ENCODE assay signal across 34 cellular contexts in the genomic region with DNA sequence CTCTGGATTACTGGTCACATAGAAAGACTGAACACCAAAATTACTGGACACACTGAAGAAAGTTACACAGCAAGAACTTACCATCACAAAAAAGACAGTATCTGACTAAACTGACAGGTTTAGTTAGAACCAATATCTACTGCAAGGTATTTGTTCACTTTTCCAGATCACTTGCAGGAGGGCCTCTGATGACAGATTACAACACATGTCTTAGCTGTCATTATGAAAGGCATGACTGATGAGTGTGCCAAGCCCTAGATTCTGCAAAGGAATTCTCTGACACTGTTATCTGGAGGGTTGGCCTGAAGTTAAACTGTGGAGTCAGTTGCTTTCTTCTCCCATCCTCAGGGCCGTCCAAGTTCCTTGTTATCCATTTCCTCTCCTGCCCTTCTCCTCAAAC.
"Had no signal": no experiment of that assay in that cellular context is flagged by ENCODE, and none has a peak within 500 bp of the region (broad histone marks: within the 10 kb centered on the region; RNA-seq: fewer than 3 reads in every experiment).

No MANE protein-coding gene starts in this region.

- H3K27me3 ChIP-seq: ascending aorta, SJCRH30 had no signal

- H3K27ac Mint-ChIP-seq: activated CD4-positive, alpha-beta memory T cell treated with anti-CD3 and anti-CD28 coated beads, Interleukin-2, amount 10 ng/mL, durations not matched to agents 7 days and 5 days; activated CD8-positive, alpha-beta memory T cell treated with anti-CD3 and anti-CD28 coated beads, Interleukin-2, amount 10 ng/mL, durations not matched to agents 7 days and 5 days; activated naive CD4-positive, alpha-beta T cell treated with anti-CD3 and anti-CD28 coated beads, Interleukin-2, amount 10 ng/mL, durations not matched to agents 7 days and 5 days; activated naive CD8-positive, alpha-beta T cell; activated naive CD8-positive, alpha-beta T cell treated with anti-CD3 and anti-CD28 coated beads, Interleukin-2, amount 50 U/mL, for 24 hours had no signal

- H3K4me1 Mint-ChIP-seq: activated CD4-positive, alpha-beta memory T cell treated with anti-CD3 and anti-CD28 coated beads, Interleukin-2, amount 10 ng/mL, durations not matched to agents 7 days and 5 days had no signal

- DNase-seq: activated CD4-positive, alpha-beta memory T cell treated with anti-CD3 and anti-CD28 coated beads, Interleukin-2, amount 10 ng/mL, durations not matched to agents 7 days and 5 days; activated CD4-positive, alpha-beta T cell treated with anti-CD3 and anti-CD28 coated beads for 1 hour; activated CD4-positive, alpha-beta T cell treated with anti-CD3 and anti-CD28 coated beads for 48 hours; activated CD4-positive, CD25-positive, alpha-beta regulatory T cell; activated CD8-positive, alpha-beta memory T cell treated with anti-CD3 and anti-CD28 coated beads for 24 hours; activated CD8-positive, alpha-beta memory T cell treated with anti-CD3 and anti-CD28 coated beads, Interleukin-2, amount 10 ng/mL, durations not matched to agents 7 days and 5 days; activated CD8-positive, alpha-beta memory T cell treated with anti-CD3 and anti-CD28 coated beads, Interleukin-2, amount 50 U/mL, for 48 hours; activated effector memory CD4-positive, alpha-beta T cell treated with Interleukin-2 at 50 U/mL for 16 hours; activated naive CD4-positive, alpha-beta T cell treated with anti-CD3 and anti-CD28 coated beads, Interleukin-2, amount 10 ng/mL, durations not matched to agents 7 days and 5 days; activated naive CD8-positive, alpha-beta T cell treated with anti-CD3 and anti-CD28 coated beads, Interleukin-2, amount 50 U/mL, for 24 hours; activated T-cell treated with anti-CD3 and anti-CD28 coated beads, Interleukin-2, amount 50 U/mL, for 48 hours; amniotic stem cell; caudate nucleus; cerebellar nuclear complex; Karpas-422; KBM-7; MM.1S; MV-4-11; NCI-H1092 treated with DMSO at 0.1 percent for 48 hours; NCI-H1417; NCI-H187 treated with DMSO at 0.1 percent for 48 hours; NCI-H2081; NCI-H345; NCI-H526; NCI-H748 treated with DMSO at 0.1 percent for 48 hours; NK-92 treated with Interleukin-12 subunit alpha and Interleukin-12 subunit beta, amount 100 ng/mL, for 24 hours; PC-3; SHP77; SJCRH30; T1000; WERI-Rb-1 had no signal

- H3K4me3 ChIP-seq: ascending aorta, SJCRH30, SK-N-MC had no signal

- H3K4me3 Mint-ChIP-seq: activated CD4-positive, alpha-beta memory T cell treated with anti-CD3 and anti-CD28 coated beads, Interleukin-2, amount 10 ng/mL, durations not matched to agents 7 days and 5 days; activated CD8-positive, alpha-beta memory T cell treated with anti-CD3 and anti-CD28 coated beads, Interleukin-2, amount 10 ng/mL, durations not matched to agents 7 days and 5 days; activated naive CD4-positive, alpha-beta T cell treated with anti-CD3 and anti-CD28 coated beads, Interleukin-2, amount 10 ng/mL, durations not matched to agents 7 days and 5 days; activated naive CD8-positive, alpha-beta T cell; activated naive CD8-positive, alpha-beta T cell treated with anti-CD3 and anti-CD28 coated beads, Interleukin-2, amount 50 U/mL, for 24 hours had no signal

- H3K27me3 Mint-ChIP-seq: activated naive CD4-positive, alpha-beta T cell treated with anti-CD3 and anti-CD28 coated beads, Interleukin-2, amount 10 ng/mL, durations not matched to agents 7 days and 5 days; activated naive CD8-positive, alpha-beta T cell; activated naive CD8-positive, alpha-beta T cell treated with anti-CD3 and anti-CD28 coated beads, Interleukin-2, amount 50 U/mL, for 24 hours had no signal

- H3K9me3 Mint-ChIP-seq: activated CD4-positive, alpha-beta memory T cell treated with anti-CD3 and anti-CD28 coated beads, Interleukin-2, amount 10 ng/mL, durations not matched to agents 7 days and 5 days; activated naive CD4-positive, alpha-beta T cell treated with anti-CD3 and anti-CD28 coated beads, Interleukin-2, amount 10 ng/mL, durations not matched to agents 7 days and 5 days; activated naive CD8-positive, alpha-beta T cell treated with anti-CD3 and anti-CD28 coated beads, Interleukin-2, amount 50 U/mL, for 24 hours had no signal

- H3K4me1 ChIP-seq: SJCRH30 had no signal

- H3K27ac ChIP-seq: ascending aorta, SJCRH30, SK-N-MC, WERI-Rb-1 had no signal

- H3K36me3 Mint-ChIP-seq: activated CD8-positive, alpha-beta memory T cell treated with anti-CD3 and anti-CD28 coated beads, Interleukin-2, amount 10 ng/mL, durations not matched to agents 7 days and 5 days; activated naive CD4-positive, alpha-beta T cell treated with anti-CD3 and anti-CD28 coated beads, Interleukin-2, amount 10 ng/mL, durations not matched to agents 7 days and 5 days; activated naive CD8-positive, alpha-beta T cell had no signal

- H3K36me3 ChIP-seq: ascending aorta, SJCRH30, WERI-Rb-1 had no signal

- ATAC-seq: activated CD8-positive, alpha-beta memory T cell treated with anti-CD3 and anti-CD28 coated beads, Interleukin-2, amount 10 ng/mL, durations not matched to agents 7 days and 5 days; activated naive CD8-positive, alpha-beta T cell treated with anti-CD3 and anti-CD28 coated beads, Interleukin-2, amount 50 U/mL, for 24 hours; PC-3 had no signal

- H3K9me3 ChIP-seq: ascending aorta, SJCRH30 had no signal
